Comparison of ENCODE assay signal across 20 cellular contexts in genomic region chrX:76433219-76433618, GRCh38. TPM values are rescaled to one million over a fixed set of nuclear protein-coding genes. Genes with fewer than 3 reads are reported as not detected.
A peak's percentile ranks its signal among the peaks of the same experiment; 100 is the strongest.
DNase-seq lines count a peak whose midpoint lies in the region; ATAC-seq and TF ChIP-seq lines count a peak whose summit lies in the region.
"Had no signal": no experiment of that assay in that cellular context is flagged by ENCODE, and none has a peak within 500 bp of the region (broad histone marks: within the 10 kb centered on the region; RNA-seq: fewer than 3 reads in every experiment).

No MANE protein-coding gene starts in this region.

- no peaks in the 10 kb centered on the region for H3K36me3 Mint-ChIP-seq in activated T-helper 17 cell treated with anti-CD3 and anti-CD28 coated beads, Interleukin-2, amount 50 U/mL, for 72 hours (ENCODE audit: low read depth)

- no peaks in the 10 kb centered on the region for H3K9me3 ChIP-seq in right lobe of liver
- no peaks in the 10 kb centered on the region for H3K9me3 ChIP-seq in WERI-Rb-1 (ENCODE audit: severe bottlenecking)
- H3K9me3 ChIP-seq: Peyer's patch had no signal

- H3K27me3 Mint-ChIP-seq in activated T-helper 17 cell treated with anti-CD3 and anti-CD28 coated beads, Interleukin-2, amount 50 U/mL, for 72 hours, result no peaks in the 10 kb centered on the region
- H3K27me3 Mint-ChIP-seq: CD4-positive, alpha-beta T cell had no signal

- H3K27me3 ChIP-seq in right lobe of liver (no peaks in the 10 kb centered on the region), WERI-Rb-1 (ENCODE audit: insufficient read depth, low read depth, severe bottlenecking) (peaks cover 16% of the 10 kb centered on the region)
- H3K27me3 ChIP-seq: Peyer's patch had no signal

- H3K27ac Mint-ChIP-seq in activated T-helper 17 cell treated with anti-CD3 and anti-CD28 coated beads, Interleukin-2, amount 50 U/mL, for 72 hours, result no peak overlapping the region
- H3K27ac Mint-ChIP-seq: CD4-positive, alpha-beta T cell; H9 had no signal

- TF ChIP-seq POLR2A in right lobe of liver (IDR thresholded peaks at IDR 0.05), result no peak

- ATAC-seq in activated T-helper 17 cell treated with anti-CD3 and anti-CD28 coated beads, Interleukin-2, amount 50 U/mL, for 72 hours (replicated peaks), result peak; percentile 81
- ATAC-seq in right lobe of liver, result no peak
- ATAC-seq: Right ventricle myocardium inferior had no signal

- H3K4me1 Mint-ChIP-seq in activated T-helper 17 cell treated with anti-CD3 and anti-CD28 coated beads, Interleukin-2, amount 50 U/mL, for 72 hours, result peaks cover 7% of the 10 kb centered on the region

- H3K4me3 Mint-ChIP-seq in activated T-helper 17 cell treated with anti-CD3 and anti-CD28 coated beads, Interleukin-2, amount 50 U/mL, for 72 hours, result peak overlapping the region; percentile 23
- H3K4me3 Mint-ChIP-seq: CD4-positive, alpha-beta T cell; H9 had no signal

- H3K4me1 ChIP-seq in right lobe of liver, result no peaks in the 10 kb centered on the region

- intact Hi-C loops in right lobe of liver (cut with DNase I), result no loop called here

- no peak overlapping the region for H3K4me3 ChIP-seq in right lobe of liver
- H3K4me3 ChIP-seq in WERI-Rb-1 (ENCODE audit: low read depth, low read length), result no peak overlapping the region
- H3K4me3 ChIP-seq: Peyer's patch had no signal

- peak; percentile 43 for DNase-seq in NCI-H82 (lab: John Stamatoyannopoulos, UW)
- DNase-seq in NCI-H82 treated with DMSO at 0.1 percent for 48 hours (lab: John Stamatoyannopoulos, UW; ENCODE audit: unreplicated experiment), result no peak
- DNase-seq in NCI-H2171 (lab: John Stamatoyannopoulos, UW), result peak; percentile 61
- DNase-seq in myocyte (ENCODE audit: low read depth), result peak; percentile 60
- no peak for DNase-seq in right lobe of liver
- no peak for DNase-seq in WERI-Rb-1
- DNase-seq in NCI-H1417 (lab: John Stamatoyannopoulos, UW), result no peak
- DNase-seq: CD4-positive, alpha-beta T cell; DMS79; H9; NCI-H1436; NCI-H2081; NCI-H226; NCI-H69; NK-92 treated with Interleukin-12 subunit alpha and Interleukin-12 subunit beta, amount 100 ng/mL, for 24 hours; Peyer's patch had no signal

- H3K9me3 Mint-ChIP-seq in activated T-helper 17 cell treated with anti-CD3 and anti-CD28 coated beads, Interleukin-2, amount 50 U/mL, for 72 hours, result no peaks in the 10 kb centered on the region
- H3K9me3 Mint-ChIP-seq: CD4-positive, alpha-beta T cell had no signal

- no peak overlapping the region for H3K27ac ChIP-seq in right lobe of liver
- H3K27ac ChIP-seq in WERI-Rb-1, result no peak overlapping the region
- H3K27ac ChIP-seq: HL-60, KMS-11, Peyer's patch had no signal

- TF ChIP-seq CTCF in right lobe of liver (IDR thresholded peaks at IDR 0.05) (no peak), WERI-Rb-1 (IDR thresholded peaks at IDR 0.05; ENCODE audit: low read depth, low read length) (no peak)

- WGBS in right lobe of liver (ENCODE audit: insufficient coverage, low coverage, low lambda C conversion rate, missing lambda C conversion rate), result 36% methylated on average over 1 of the region's 1 CpG

- H3K36me3 ChIP-seq in right lobe of liver (no peaks in the 10 kb centered on the region), WERI-Rb-1 (no peaks in the 10 kb centered on the region)
- H3K36me3 ChIP-seq: Peyer's patch had no signal

RNA-seq across cellular contexts. Expression of gene MAGEE1, which starts 5.7 kb away (rescaled TPM):
- total RNA-seq in activated T-helper 17 cell treated with anti-CD3 and anti-CD28 coated beads, Interleukin-2, amount 50 U/mL, for 72 hours, result 1 to 10 TPM; 3.3 to 3.7 TPM
- total RNA-seq in myocyte (0.91 and 1.6 TPM in 2 replicates), right lobe of liver (under 1 TPM; 0.15 to 0.60 (median 0.47) TPM)
- polyA plus RNA-seq in myocyte (2012), result 2.0 TPM

Comparison
In these comparisons a context has a peak if more than half of its experiments do, and no peak if none do; other contexts are left out.
1. DNase-seq: peak in NCI-H82 (single experiment), NCI-H2171 (single experiment) and myocyte (single experiment); none in NCI-H82 treated with DMSO at 0.1 percent for 48 hours (single experiment), right lobe of liver (0 of 3), WERI-Rb-1 (single experiment) and NCI-H1417 (0 of 3).